Comparison of ENCODE assay signal across 18 cellular contexts in genomic region chr4:161002386-161002785, GRCh38.
DNase-seq lines count a peak whose midpoint lies in the region; ATAC-seq and TF ChIP-seq lines count a peak whose summit lies in the region.
"Had no signal": no experiment of that assay in that cellular context is flagged by ENCODE, and none has a peak within 500 bp of the region (broad histone marks: within the 10 kb centered on the region; RNA-seq: fewer than 3 reads in every experiment).

No MANE protein-coding gene starts in this region.

- no peaks in the 10 kb centered on the region for H3K79me1 ChIP-seq in trophoblast cell (ENCODE audit: low read length)

- no peak overlapping the region for H3K14ac ChIP-seq in trophoblast cell (ENCODE audit: low read length)

- ATAC-seq in Right ventricle myocardium inferior: no peak
- ATAC-seq in left ventricle myocardium superior: no peak
- ATAC-seq in aorta (ENCODE audit: low FRiP score): peak; percentile 54
- ATAC-seq in HG02884 (IDR thresholded peaks at IDR 0.05; ENCODE audit: unreplicated experiment): no peak
- ATAC-seq: HCT116 had no signal

- peaks cover 14% of the 10 kb centered on the region for H3K4me1 Mint-ChIP-seq in endodermal cell
- H3K4me1 Mint-ChIP-seq in Calu3 (ENCODE audit: low read depth, unreplicated experiment): peaks cover 2% of the 10 kb centered on the region
- H3K4me1 Mint-ChIP-seq: CD14-positive monocyte; CD8-positive, alpha-beta memory T cell; H9 had no signal

- DNase-seq in Right ventricle myocardium inferior (ENCODE audit: missing footprints): peak; percentile 45
- DNase-seq in left ventricle myocardium superior: no peak
- peak; percentile 45 for DNase-seq in endodermal cell
- DNase-seq in trophoblast cell: no peak
- DNase-seq in aorta: no peak
- no peak for DNase-seq in uterus
- DNase-seq in Calu3: no peak
- DNase-seq: BE2C; CD4-positive, alpha-beta T cell; CD8-positive, alpha-beta memory T cell; DND-41; GM23248; H9 had no signal

- H3K36me3 ChIP-seq in endodermal cell (ENCODE audit: control insufficient read depth, insufficient read depth, low read length) (no peaks in the 10 kb centered on the region), trophoblast cell (ENCODE audit: control insufficient read depth in 1 of 2, insufficient read depth in 2 of 2, low read length in 2 of 2) (no peaks in the 10 kb centered on the region), aorta (ENCODE audit: control insufficient read depth in 1 of 2, insufficient read depth in 2 of 2, low read length in 1 of 2) (no peaks in the 10 kb centered on the region), uterus (no peaks in the 10 kb centered on the region)
- H3K36me3 ChIP-seq: BE2C; BLaER1 treated with 17β-estradiol and CSF1 and Interleukin-3, amounts not matched to agents 10 nM and 100 nM had no signal

- TF ChIP-seq CTCF in endodermal cell (conservative IDR thresholded peaks at IDR 0.05) (no peak), uterus (IDR thresholded peaks at IDR 0.05) (no peak), Calu3 (IDR thresholded peaks at IDR 0.05; ENCODE audit: unreplicated experiment) (no peak)

- H3K27me3 ChIP-seq in endodermal cell (ENCODE audit: control insufficient read depth, insufficient read depth, low read length, poor library complexity, severe bottlenecking): no peaks in the 10 kb centered on the region
- no peaks in the 10 kb centered on the region for H3K27me3 ChIP-seq in trophoblast cell (ENCODE audit: insufficient read depth, low read length)
- no peaks in the 10 kb centered on the region for H3K27me3 ChIP-seq in aorta (ENCODE audit: control insufficient read depth in 1 of 2, insufficient read depth in 2 of 2, low read length in 1 of 2)
- no peaks in the 10 kb centered on the region for H3K27me3 ChIP-seq in uterus
- H3K27me3 ChIP-seq: BE2C; BLaER1 treated with 17β-estradiol and CSF1 and Interleukin-3, amounts not matched to agents 10 nM and 100 nM had no signal

- intact Hi-C loops in Right ventricle myocardium inferior (cut with DNase I): no loop called here
- intact Hi-C loops in left ventricle myocardium superior (cut with micrococcal nuclease): no loop called here
- intact Hi-C loops in aorta (cut with DNase I): no loop called here
- intact Hi-C loops in uterus (cut with DNase I; ENCODE audit: low total_unique reads): no loop called here
- intact Hi-C loops in Calu3 (cut with micrococcal nuclease; ENCODE audit: unreplicated experiment): no loop called here

- no peak overlapping the region for H2BK120ac ChIP-seq in trophoblast cell (ENCODE audit: insufficient read depth, low read length, poor library complexity)

- H3K4me2 ChIP-seq in trophoblast cell (ENCODE audit: low read length): no peak overlapping the region
- H3K4me2 ChIP-seq: BLaER1 treated with 17β-estradiol and CSF1 and Interleukin-3, amounts not matched to agents 10 nM and 100 nM had no signal

- H3K9me3 Mint-ChIP-seq in endodermal cell (peaks cover 9% of the 10 kb centered on the region), Calu3 (ENCODE audit: low read depth, unreplicated experiment) (peaks cover 3% of the 10 kb centered on the region)
- H3K9me3 Mint-ChIP-seq: CD4-positive, alpha-beta T cell had no signal

- H3K23ac ChIP-seq in trophoblast cell (ENCODE audit: low read length): no peak overlapping the region

- no peaks in the 10 kb centered on the region for H3K27me3 Mint-ChIP-seq in endodermal cell (ENCODE audit: insufficient read depth)
- H3K27me3 Mint-ChIP-seq in Calu3 (ENCODE audit: unreplicated experiment): no peaks in the 10 kb centered on the region
- H3K27me3 Mint-ChIP-seq: CD4-positive, alpha-beta T cell; CD8-positive, alpha-beta memory T cell had no signal

- WGBS in endodermal cell (ENCODE audit: insufficient coverage in 1 of 2, insufficient read length in 1 of 2), 2 experiments: 90 to 97% methylated on average over 5 to 8 of the region's 8 CpGs
- WGBS in trophoblast cell (ENCODE audit: extremely low coverage, insufficient coverage, insufficient read length): no CpG with 5 or more reads among the region's 8 CpGs
- WGBS in aorta, 2 donors: 88 to 91% methylated on average over 8 of the region's 8 CpGs

- no peak for TF ChIP-seq POLR2A in uterus (IDR thresholded peaks at IDR 0.05)

- H3K27ac Mint-ChIP-seq in endodermal cell (no peak overlapping the region), Calu3 (ENCODE audit: unreplicated experiment) (no peak overlapping the region)
- H3K27ac Mint-ChIP-seq: CD14-positive monocyte; CD4-positive, alpha-beta T cell; CD8-positive, alpha-beta memory T cell; H9 had no signal

- no peak overlapping the region for H3K4me3 ChIP-seq in endodermal cell (ENCODE audit: low read length)
- peak overlapping the region; percentile 34 for H3K4me3 ChIP-seq in trophoblast cell (ENCODE audit: low read depth, low read length)
- no peak overlapping the region for H3K4me3 ChIP-seq in aorta (ENCODE audit: low read length in 2 of 2)
- H3K4me3 ChIP-seq in uterus: no peak overlapping the region
- H3K4me3 ChIP-seq: BLaER1 treated with 17β-estradiol and CSF1 and Interleukin-3, amounts not matched to agents 10 nM and 100 nM; GM23248 had no signal

- H4K91ac ChIP-seq in trophoblast cell (ENCODE audit: low read depth, low read length): no peak overlapping the region

- H4K8ac ChIP-seq in trophoblast cell (ENCODE audit: low read depth, low read length): no peak overlapping the region

- CTCF ChIA-PET in Calu3 (lab: Charles Lee): interaction anchor here (0.5 kb wide), 1 partner anchor 8 kb away, joined by 7 read pairs; no protein-coding TSS in a partner anchor

- no TSS peak for BruUV-seq in Calu3 (replicated peaks; lab: Mats Ljungman, UMichigan)

- H3K9ac ChIP-seq in endodermal cell (ENCODE audit: extremely low read depth, low read length, poor library complexity, severe bottlenecking) (no peak overlapping the region), trophoblast cell (ENCODE audit: low read length) (no peak overlapping the region)
- H3K9ac ChIP-seq: BLaER1 treated with 17β-estradiol and CSF1 and Interleukin-3, amounts not matched to agents 10 nM and 100 nM; GM23248 had no signal

- H3K4me3 Mint-ChIP-seq in endodermal cell (no peak overlapping the region), Calu3 (ENCODE audit: low read depth, unreplicated experiment) (no peak overlapping the region)
- H3K4me3 Mint-ChIP-seq: CD14-positive monocyte; CD4-positive, alpha-beta T cell; CD8-positive, alpha-beta memory T cell; H9 had no signal

- H3K4ac ChIP-seq in trophoblast cell (ENCODE audit: low read depth, low read length): no peak overlapping the region

- H3K27ac ChIP-seq in endodermal cell (ENCODE audit: low read depth, low read length) (no peak overlapping the region), trophoblast cell (ENCODE audit: low read depth, low read length) (no peak overlapping the region), aorta (ENCODE audit: low read depth in 1 of 2, low read length in 2 of 2) (no peak overlapping the region), uterus (no peak overlapping the region)
- H3K27ac ChIP-seq: 22Rv1; BLaER1 treated with 17β-estradiol and CSF1 and Interleukin-3, amounts not matched to agents 10 nM and 100 nM; GM23248 had no signal

- no peaks in the 10 kb centered on the region for H3K79me2 ChIP-seq in trophoblast cell (ENCODE audit: control insufficient read depth, insufficient read depth, low read length, poor library complexity)

- H3K9me3 ChIP-seq in endodermal cell (ENCODE audit: control insufficient read depth, low read length) (peaks cover 9% of the 10 kb centered on the region), trophoblast cell (ENCODE audit: insufficient read depth, low read depth, low read length) (peaks cover 4% of the 10 kb centered on the region), aorta (ENCODE audit: control insufficient read depth, low read length) (no peaks in the 10 kb centered on the region), uterus (no peaks in the 10 kb centered on the region)
- H3K9me3 ChIP-seq: BE2C had no signal

- no peak overlapping the region for H2BK5ac ChIP-seq in trophoblast cell (ENCODE audit: low read depth, low read length, poor library complexity)

- no peaks in the 10 kb centered on the region for H3K36me3 Mint-ChIP-seq in endodermal cell (ENCODE audit: low read depth)
- H3K36me3 Mint-ChIP-seq in Calu3 (ENCODE audit: insufficient read depth, unreplicated experiment): no peaks in the 10 kb centered on the region
- H3K36me3 Mint-ChIP-seq: CD14-positive monocyte; CD8-positive, alpha-beta memory T cell had no signal

- H4K12ac ChIP-seq in trophoblast cell (ENCODE audit: low read depth, low read length): no peak overlapping the region

- H3K4me1 ChIP-seq in endodermal cell (ENCODE audit: control insufficient read depth, insufficient read depth, low read length) (peaks cover 4% of the 10 kb centered on the region), trophoblast cell (ENCODE audit: control insufficient read depth in 1 of 2, insufficient read depth in 2 of 2, low read length in 2 of 2) (no peaks in the 10 kb centered on the region), aorta (ENCODE audit: control insufficient read depth in 1 of 2, insufficient read depth in 2 of 2, low read length in 2 of 2) (no peaks in the 10 kb centered on the region), uterus (no peaks in the 10 kb centered on the region)
- H3K4me1 ChIP-seq: BE2C; BLaER1 treated with 17β-estradiol and CSF1 and Interleukin-3, amounts not matched to agents 10 nM and 100 nM had no signal

- H3K18ac ChIP-seq in trophoblast cell (ENCODE audit: low read length): no peak overlapping the region

- H2BK12ac ChIP-seq in trophoblast cell (ENCODE audit: low read length): no peak overlapping the region

- H2AK5ac ChIP-seq in trophoblast cell (ENCODE audit: low read length): no peak overlapping the region

- no peak overlapping the region for H2AFZ ChIP-seq in trophoblast cell (ENCODE audit: insufficient read depth, low read length, poor library complexity)
- H2AFZ ChIP-seq: GM23248 had no signal

Comparison
In these comparisons a context has a peak if more than half of its experiments do, and no peak if none do; other contexts are left out.
1. DNase-seq: peak in Right ventricle myocardium inferior (single experiment) and endodermal cell (single experiment); none in left ventricle myocardium superior (single experiment), trophoblast cell (0 of 2), aorta (0 of 2), uterus (0 of 2) and Calu3 (single experiment).